Comparison of ENCODE assay signal across 10 cellular contexts in the genomic region with DNA sequence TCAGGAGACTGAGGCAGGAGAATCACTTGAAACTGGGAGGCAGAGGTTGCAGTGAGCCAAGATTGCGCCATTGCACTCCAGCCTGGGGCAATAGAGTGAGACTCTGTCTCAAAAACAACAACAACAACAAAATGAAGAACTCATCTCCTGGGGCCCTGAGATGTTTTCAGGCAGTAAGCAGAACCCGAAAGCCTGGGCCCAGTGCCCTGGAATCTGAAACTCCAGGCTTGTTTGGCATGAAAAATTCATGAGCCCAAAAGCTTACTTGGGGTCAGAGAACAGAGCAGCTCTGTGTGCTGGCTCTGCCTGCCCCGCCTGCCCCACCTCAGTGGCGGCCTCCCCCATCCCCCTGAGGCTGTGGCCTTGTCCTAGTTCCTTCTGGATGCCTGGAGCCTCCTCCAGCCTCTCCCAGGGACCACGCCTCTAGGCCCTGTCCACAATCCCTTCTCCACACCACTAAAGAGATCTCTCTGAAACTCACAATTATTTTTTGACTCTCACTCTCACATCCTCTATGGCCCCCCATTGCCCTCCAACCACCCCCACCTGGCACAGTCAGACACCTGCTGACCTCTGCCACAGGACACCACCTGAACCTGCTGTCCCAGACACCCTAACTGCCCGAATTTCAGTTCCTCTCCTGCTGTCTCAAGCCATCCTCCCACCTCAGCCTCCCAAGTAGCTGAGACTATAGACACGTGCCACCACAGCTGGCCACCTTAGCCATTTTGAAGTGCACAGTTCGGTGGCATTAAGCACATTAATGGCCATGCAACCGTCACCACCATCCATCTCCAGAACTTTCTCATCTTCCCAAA. TPM values are rescaled to one million over a fixed set of nuclear protein-coding genes. Genes with fewer than 3 reads are reported as not detected.
DNase-seq lines count a peak whose midpoint lies in the region; ATAC-seq and TF ChIP-seq lines count a peak whose summit lies in the region.
"Had no signal": no experiment of that assay in that cellular context is flagged by ENCODE, and none has a peak within 500 bp of the region (broad histone marks: within the 10 kb centered on the region; RNA-seq: fewer than 3 reads in every experiment).

No MANE protein-coding gene starts in this region.

- H3K4me3 ChIP-seq in HEK293 (ENCODE audit: low read depth, low read length) (no peak overlapping the region), body of pancreas (no peak overlapping the region)

- no peaks in the 10 kb centered on the region for H3K27me3 Mint-ChIP-seq in memory B cell

- TF ChIP-seq POLR2A in body of pancreas (IDR thresholded peaks at IDR 0.05) = no peak

- peak; percentile 89 for ATAC-seq in body of pancreas
- peak; percentile 57 for ATAC-seq in memory B cell (ENCODE audit: low read depth)
- no peak for ATAC-seq in HG03439 (IDR thresholded peaks at IDR 0.05; ENCODE audit: unreplicated experiment)
- ATAC-seq in HG03520 (IDR thresholded peaks at IDR 0.05; ENCODE audit: unreplicated experiment) = no peak

- H3K27ac ChIP-seq in HEK293 (ENCODE audit: extremely low read depth, low read depth, low read length) (no peak overlapping the region), body of pancreas (peak overlapping the region; percentile 23 to 61 (median 57))

- H3K9me3 ChIP-seq in HEK293 (ENCODE audit: control insufficient read depth, insufficient read depth, low read depth, low read length) = no peaks in the 10 kb centered on the region
- H3K9me3 ChIP-seq in body of pancreas = no peaks in the 10 kb centered on the region

- no peak for TF ChIP-seq CTCF in HEK293 (tag by site-specific recombination; IDR thresholded peaks at IDR 0.05)
- TF ChIP-seq CTCF in body of pancreas (IDR thresholded peaks at IDR 0.05) = no peak

- no peaks in the 10 kb centered on the region for H3K27me3 ChIP-seq in body of pancreas

- H3K36me3 ChIP-seq in HEK293 (ENCODE audit: control insufficient read depth in 2 of 2, insufficient read depth in 1 of 2, low read length in 2 of 2) (no peaks in the 10 kb centered on the region), body of pancreas (replicated peaks in 1 of 2; ENCODE audit: insufficient read depth in 1 of 2, low read depth in 2 of 2) (no peaks in the 10 kb centered on the region)

- H3K27ac Mint-ChIP-seq in memory B cell = peak overlapping the region; percentile 4

- 54 to 63% methylated on average over 9 of the region's 9 CpGs for whole genome bisulfite sequencing in body of pancreas, 2 donors

- no peaks in the 10 kb centered on the region for H3K36me3 Mint-ChIP-seq in memory B cell
- H3K36me3 Mint-ChIP-seq: CD4-positive, CD25-positive, alpha-beta regulatory T cell had no signal

- no peaks in the 10 kb centered on the region for H3K9me3 Mint-ChIP-seq in memory B cell
- H3K9me3 Mint-ChIP-seq: CD4-positive, CD25-positive, alpha-beta regulatory T cell had no signal

- peak overlapping the region; percentile 47 for H3K4me3 Mint-ChIP-seq in memory B cell

- CTCF ChIA-PET in HEK293 (lab: Yijun Ruan, JAX) = interaction anchor here (0.5 to 3.8 kb wide), 2 partner anchors 21 to 50 kb away, joined by 3 to 14 read pairs; no protein-coding TSS in a partner anchor

- peaks cover 27% of the 10 kb centered on the region for H3K4me1 Mint-ChIP-seq in memory B cell

- intact Hi-C loops in body of pancreas (cut with DNase I) = no loop called here

- POLR2A ChIA-PET in HEK293 (lab: Yijun Ruan, JAX) = no interaction called here

- DNase-seq in AG20443 (ENCODE audit: low spot score) (peak; percentile 64), body of pancreas (peak; percentile 28 to 52 (median 50)), memory B cell (ENCODE audit: low spot score in 2 of 2) (no peak), HK-2 (ENCODE audit: unreplicated experiment) (no peak)
- DNase-seq in stimulated activated naive CD4-positive, alpha-beta T cell treated with Interleukin-2 at 50 U/mL for 16 hours (lab: John Stamatoyannopoulos, UW) = no peak
- DNase-seq: CD4-positive, CD25-positive, alpha-beta regulatory T cell; H7 had no signal

- H3K4me1 ChIP-seq in HEK293 (ENCODE audit: control insufficient read depth, insufficient read depth, low read length) (no peaks in the 10 kb centered on the region), body of pancreas (peaks cover 10% of the 10 kb centered on the region)

TF ChIP-seq in HEK293, 187 proteins besides CTCF, POLR2A, EP300 and RAD21:
- no peak for TF ChIP-seq ZNF266 (tag by site-specific recombination; IDR thresholded peaks at IDR 0.05; ENCODE audit: low read depth)
- TF ChIP-seq ZBTB20 (tag by site-specific recombination; IDR thresholded peaks at IDR 0.05) = peak; percentile 33; the same call in 1 of the 2 replicates
- peak; percentile 27; the same call in 1 of the 2 replicates for TF ChIP-seq KLF1 (tag by site-specific recombination; IDR thresholded peaks at IDR 0.05)
- peak; percentile 60 for TF ChIP-seq ZNF16 (tag by site-specific recombination; IDR thresholded peaks at IDR 0.05; ENCODE audit: low read depth)

RNA-seq across cellular contexts. Expression of a gene that starts 6.9 kb away (rescaled TPM):
- total RNA-seq in body of pancreas = 10 to 100 TPM; 25.7 to 30.6 TPM
- total RNA-seq: CD4-positive, CD25-positive, alpha-beta regulatory T cell had no signal

RNA-seq across cellular contexts. Expression of a gene that starts 25.2 kb away (rescaled TPM):
- total RNA-seq in body of pancreas = 1 to 10 TPM; 2.6 to 4.9 TPM

RNA-seq across cellular contexts. Expression of a gene that starts 28.2 kb away (rescaled TPM):
- total RNA-seq in body of pancreas = 10 to 100 TPM; 24.1 to 28.8 TPM

RNA-seq across cellular contexts. Expression of a gene that starts 31.3 kb away (rescaled TPM):
- total RNA-seq in body of pancreas = 10 to 100 TPM; 47.5 to 56.4 TPM

RNA-seq across cellular contexts. Expression of a gene that starts 50.3 kb away (rescaled TPM):
- total RNA-seq in body of pancreas = 10 to 100 TPM; 20.4 to 23.3 TPM

Comparison
In these comparisons a context has a peak if more than half of its experiments do, and no peak if none do; other contexts are left out.
1. DNase-seq: peak in AG20443 (single experiment) and body of pancreas (4 of 4); none in memory B cell (0 of 2), HK-2 (single experiment) and stimulated activated naive CD4-positive, alpha-beta T cell treated with Interleukin-2 at 50 U/mL for 16 hours (single experiment).
2. ATAC-seq: peak in body of pancreas (single experiment) and memory B cell (single experiment); none in HG03439 (single experiment) and HG03520 (single experiment).